In genomic region chr12:75390156-75390898, GRCh38 we compare ENCODE assay signal across 9 cellular contexts. TPM values are rescaled to one million over a fixed set of nuclear protein-coding genes. Genes with fewer than 3 reads are reported as not detected.
DNase-seq lines count a peak whose midpoint lies in the region; ATAC-seq and TF ChIP-seq lines count a peak whose summit lies in the region.
"Had no signal": no experiment of that assay in that cellular context is flagged by ENCODE, and none has a peak within 500 bp of the region (broad histone marks: within the 10 kb centered on the region; RNA-seq: fewer than 3 reads in every experiment).

No MANE protein-coding gene starts in this region.

- no peaks in the 10 kb centered on the region for H3K9me3 ChIP-seq in SK-N-SH
- no peaks in the 10 kb centered on the region for H3K9me3 ChIP-seq in OCI-LY3 (ENCODE audit: insufficient read depth, low read length)
- no peaks in the 10 kb centered on the region for H3K9me3 ChIP-seq in sigmoid colon

- no peak for TF ChIP-seq CTCF in SK-N-SH (IDR thresholded peaks at IDR 0.05)
- no peak for TF ChIP-seq CTCF in OCI-LY3 (IDR thresholded peaks at IDR 0.05; ENCODE audit: low read depth, low read length)
- TF ChIP-seq CTCF in fibroblast of mammary gland (conservative IDR thresholded peaks at IDR 0.05; ENCODE audit: control insufficient read depth, insufficient read depth, low read depth, low read length): no peak
- TF ChIP-seq CTCF in sigmoid colon (IDR thresholded peaks at IDR 0.05): no peak

- DNase-seq in SK-N-SH (no peak), fibroblast of mammary gland (ENCODE audit: low read depth) (no peak), sigmoid colon (no peak)

- H3K4me1 ChIP-seq in SK-N-SH (ENCODE audit: control insufficient read depth in 1 of 2, insufficient read depth in 2 of 2, low read depth in 1 of 2, low read length in 1 of 2) (peaks cover 0 to 3% of the 10 kb centered on the region in 2 experiments; a peak in 1 of 4 replicates), OCI-LY3 (ENCODE audit: low read length) (peaks cover 13% of the 10 kb centered on the region), sigmoid colon (peaks cover 0 to 29% (median 19%) of the 10 kb centered on the region in 4 donors)
- H3K4me1 ChIP-seq: BLaER1 had no signal

- POLR2A ChIA-PET in SK-N-SH (lab: Yijun Ruan, JAX): interaction anchor here (0.9 to 1.3 kb wide), 2 partner anchors 56 to 121 kb away, joined by 3 to 4 read pairs; partner anchors contain the start of genes GLIPR1L1 and KRR1

- H3K4me2 ChIP-seq in SK-N-SH (peak overlapping the region; percentile 83), OCI-LY3 (ENCODE audit: low read length) (peak overlapping the region; percentile 74)
- H3K4me2 ChIP-seq: BLaER1 had no signal

- peak overlapping the region; percentile 56 to 72 for H3K4me3 ChIP-seq in SK-N-SH (ENCODE audit: low read depth in 2 of 2, low read length in 1 of 2)
- peak overlapping the region; percentile 83 for H3K4me3 ChIP-seq in OCI-LY3 (ENCODE audit: low read length)
- peak overlapping the region; percentile 57 for H3K4me3 ChIP-seq in fibroblast of mammary gland (ENCODE audit: control insufficient read depth, low read depth, low read length)
- H3K4me3 ChIP-seq in sigmoid colon: peak overlapping the region; percentile 38 to 63 (median 58)
- H3K4me3 ChIP-seq: BLaER1 had no signal

- WGBS in SK-N-SH (ENCODE audit: low lambda C conversion rate): 3% methylated on average over 6 of the region's 6 CpGs
- 49 to 51% methylated on average over 6 of the region's 6 CpGs for WGBS in sigmoid colon, 2 donors

- no peak for TF ChIP-seq POLR2A in sigmoid colon (IDR thresholded peaks at IDR 0.05)

- H4K20me1 ChIP-seq in SK-N-SH (ENCODE audit: insufficient read depth) (no peaks in the 10 kb centered on the region), OCI-LY3 (ENCODE audit: insufficient read depth, low read length) (no peaks in the 10 kb centered on the region)
- H4K20me1 ChIP-seq: BLaER1 had no signal

- peaks cover 20% of the 10 kb centered on the region for H3F3A ChIP-seq in SK-N-SH (replicated peaks; ENCODE audit: insufficient read depth)

- H3K36me3 ChIP-seq in SK-N-SH (replicated peaks in 1 of 2; ENCODE audit: control insufficient read depth in 1 of 2, insufficient read depth in 2 of 2, low read length in 1 of 2) (peaks cover 0 to 10% of the 10 kb centered on the region in 2 experiments), OCI-LY3 (replicated peaks; ENCODE audit: low read depth, low read length) (no peaks in the 10 kb centered on the region), sigmoid colon (no peaks in the 10 kb centered on the region)
- H3K36me3 ChIP-seq: BLaER1 had no signal

- no peaks in the 10 kb centered on the region for H3K9me2 ChIP-seq in SK-N-SH

- H3K79me2 ChIP-seq in SK-N-SH (ENCODE audit: insufficient read depth) (peaks cover 31% of the 10 kb centered on the region), OCI-LY3 (ENCODE audit: low read length) (no peaks in the 10 kb centered on the region)

- no peak for TF ChIP-seq EP300 in SK-N-SH (IDR thresholded peaks at IDR 0.05; ENCODE audit: borderline replicate concordance in 1 of 2, low read depth in 1 of 2, low read length in 1 of 2)
- no peak for TF ChIP-seq EP300 in sigmoid colon (IDR thresholded peaks at IDR 0.05)

- no peak for TF ChIP-seq RAD21 in SK-N-SH (IDR thresholded peaks at IDR 0.05; ENCODE audit: low read length)

- H3K27ac ChIP-seq in SK-N-SH (ENCODE audit: low read depth in 2 of 2, low read length in 1 of 2): peak overlapping the region; percentile 87 to 90
- peak overlapping the region; percentile 7; the same call in 1 of the 2 replicates for H3K27ac ChIP-seq in OCI-LY3 (ENCODE audit: low read length)
- peak overlapping the region; percentile 86 to 92 (median 88) for H3K27ac ChIP-seq in sigmoid colon
- H3K27ac ChIP-seq: BLaER1 had no signal

- peak overlapping the region; percentile 57; the same call in 1 of the 2 replicates for H2AFZ ChIP-seq in SK-N-SH (ENCODE audit: low read depth)
- peak overlapping the region; percentile 94 for H2AFZ ChIP-seq in OCI-LY3 (ENCODE audit: low read depth, low read length)

- ATAC-seq in SK-N-SH treated with all-trans-retinoic acid at 6 μM for 48 hours (no peak), GM19324 (IDR thresholded peaks at IDR 0.05; ENCODE audit: low FRiP score, unreplicated experiment) (no peak), HG03095 (IDR thresholded peaks at IDR 0.05; ENCODE audit: unreplicated experiment) (no peak), GM18868 (IDR thresholded peaks at IDR 0.05; ENCODE audit: unreplicated experiment) (no peak)

- intact Hi-C loops in sigmoid colon (cut with DNase I): loop anchor here (2.0 to 5.0 kb wide), 4 partner anchors 58 to 697 kb away; partner anchors contain the start of genes CAPS2, GLIPR1L1, KRR1 and PHLDA1

- CTCF ChIA-PET in SK-N-SH (lab: Yijun Ruan, JAX): interaction anchor here (0.8 to 3.2 kb wide), 14 partner anchors 8 to 958 kb away, joined by 3 to 14 read pairs (median 4); partner anchors contain the start of genes BBS10 and GLIPR1L1

- peak overlapping the region; percentile 62 for H3K9ac ChIP-seq in SK-N-SH
- peak overlapping the region; percentile 55 for H3K9ac ChIP-seq in OCI-LY3 (ENCODE audit: low read length)
- H3K9ac ChIP-seq: BLaER1 had no signal

- H3K27me3 ChIP-seq in SK-N-SH (ENCODE audit: insufficient read depth) (no peaks in the 10 kb centered on the region), OCI-LY3 (ENCODE audit: low read depth, low read length) (no peaks in the 10 kb centered on the region), sigmoid colon (no peaks in the 10 kb centered on the region)
- H3K27me3 ChIP-seq: BLaER1 had no signal

TF ChIP-seq in SK-N-SH, 30 proteins besides CTCF, POLR2A, EP300 and RAD21 (continues in another document):
- TF ChIP-seq ZBTB33 (IDR thresholded peaks at IDR 0.05; ENCODE audit: borderline replicate concordance, low read depth) (no peak), GATA2 (CRISPR knock-in tag; IDR thresholded peaks at IDR 0.05) (no peak), ELF1 (IDR thresholded peaks at IDR 0.05) (no peak), YY1 (IDR thresholded peaks at IDR 0.05; ENCODE audit: low read depth) (0 out of 2 replicates have a peak, but pooled peaks have one; percentile 20), MXI1 (IDR thresholded peaks at IDR 0.05; ENCODE audit: low read depth, low read length) (no peak), CHD2 (IDR thresholded peaks at IDR 0.05; ENCODE audit: low read length, partially characterized antibody) (no peak), FOSL2 (IDR thresholded peaks at IDR 0.05; ENCODE audit: borderline replicate concordance, low read depth) (peak; percentile 54; the same call in 1 of the 2 replicates), NFIC (IDR thresholded peaks at IDR 0.05; ENCODE audit: borderline replicate concordance) (0 out of 2 replicates have a peak, but pooled peaks have one; percentile 11), RFX5 (IDR thresholded peaks at IDR 0.05; ENCODE audit: low read length) (no peak)

TF ChIP-seq in SK-N-SH treated with all-trans-retinoic acid at 6 μM for 48 hours, 23 proteins besides CTCF, POLR2A, EP300 and RAD21 (continues in another document):
- no peak for TF ChIP-seq SNAI2 (CRISPR knock-in tag; IDR thresholded peaks at IDR 0.05)
- TF ChIP-seq PATZ1 (CRISPR knock-in tag; IDR thresholded peaks at IDR 0.05; ENCODE audit: borderline replicate concordance): no peak
- TF ChIP-seq ISL1 (CRISPR knock-in tag; IDR thresholded peaks at IDR 0.05): no peak
- no peak for TF ChIP-seq ZNF70 (CRISPR knock-in tag; IDR thresholded peaks at IDR 0.05)
- TF ChIP-seq PPARA (CRISPR knock-in tag; IDR thresholded peaks at IDR 0.05; ENCODE audit: borderline replicate concordance): no peak
- no peak for TF ChIP-seq TOX (CRISPR knock-in tag; IDR thresholded peaks at IDR 0.05; ENCODE audit: borderline replicate concordance)
- no peak for TF ChIP-seq CSRNP3 (CRISPR knock-in tag; IDR thresholded peaks at IDR 0.05)
- no peak for TF ChIP-seq ZNF8 (CRISPR knock-in tag; IDR thresholded peaks at IDR 0.05)
- no peak for TF ChIP-seq ESRRG (CRISPR knock-in tag; IDR thresholded peaks at IDR 0.05)
- no peak for TF ChIP-seq RARB (CRISPR knock-in tag; IDR thresholded peaks at IDR 0.05)
- TF ChIP-seq OSR1 (CRISPR knock-in tag; IDR thresholded peaks at IDR 0.05): no peak
- TF ChIP-seq ZC3H10 (CRISPR knock-in tag; IDR thresholded peaks at IDR 0.05): no peak

RNA-seq across cellular contexts. Expression of gene GLIPR1L2, which starts 0.6 kb away (rescaled TPM):
- 0.13 and 0.24 TPM in 2 replicates for polyA plus RNA-seq in SK-N-SH (2012; rRNA removed)
- 0.24 and 0.35 TPM in 2 replicates for polyA plus RNA-seq in SK-N-SH (2012; cell fraction: cytosol; rRNA removed)
- 0.08 and 0.12 TPM in 2 replicates for polyA plus RNA-seq in SK-N-SH (2012; cell fraction: nucleus; rRNA removed)
- total RNA-seq in sigmoid colon: 1 to 10 TPM in 3 of 4 donors, not detected in 1; 1.1 to 3.0 (median 1.1) TPM
- under 1 TPM in 1 of 3 donors, not detected in 2; 0.47 TPM for polyA plus RNA-seq in sigmoid colon

RNA-seq across cellular contexts. Expression of gene GLIPR1L1, which starts 55.9 kb away (rescaled TPM):
- polyA plus RNA-seq in SK-N-SH (2012; rRNA removed) (not detected in 2 replicates), sigmoid colon (not detected)
- not detected in 2 replicates for polyA plus RNA-seq in SK-N-SH (2012; cell fraction: cytosol; rRNA removed)
- polyA plus RNA-seq in SK-N-SH (2012; cell fraction: nucleus; rRNA removed): not detected in 2 replicates
- not detected for total RNA-seq in sigmoid colon

Comparison
In these comparisons a context has a peak if more than half of its experiments do, and no peak if none do; other contexts are left out.
1. H3K27ac ChIP-seq: peak in every context shown above with its lines; median percentile 88 in SK-N-SH; 88 in sigmoid colon; 7 in OCI-LY3.